23 cellular contexts compared by ENCODE assay signal in the genomic region with DNA sequence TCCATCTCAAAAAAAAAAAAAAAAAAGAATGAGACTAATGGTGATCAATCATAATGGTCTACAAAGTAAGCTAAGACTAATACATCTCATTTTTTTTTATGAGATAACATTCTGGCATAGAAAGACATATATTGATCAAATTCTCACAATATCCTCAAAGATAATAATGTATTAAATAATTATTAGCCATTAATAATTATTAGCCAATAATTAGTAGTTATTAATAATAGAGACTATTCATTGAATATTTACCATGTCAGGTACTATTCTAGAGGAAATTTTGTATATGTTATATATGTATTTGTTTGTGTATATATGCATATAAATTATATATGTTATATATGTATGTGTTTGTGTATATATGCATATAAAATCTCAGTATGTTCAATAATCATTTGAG.
DNase-seq lines count a peak whose midpoint lies in the region; ATAC-seq, FAIRE-seq and TF ChIP-seq lines count a peak whose summit lies in the region.
"Had no signal": no experiment of that assay in that cellular context is flagged by ENCODE, and none has a peak within 500 bp of the region (broad histone marks: within the 10 kb centered on the region; RNA-seq: fewer than 3 reads in every experiment).

No MANE protein-coding gene starts in this region.

- H3K36me3 ChIP-seq in HEK293 (ENCODE audit: control insufficient read depth in 2 of 2, insufficient read depth in 1 of 2, low read length in 2 of 2) (no peaks in the 10 kb centered on the region), K562 (ENCODE audit: control insufficient read depth, insufficient read depth, low read length) (no peaks in the 10 kb centered on the region)
- H3K36me3 ChIP-seq: BLaER1 treated with 17β-estradiol and CSF1 and Interleukin-3, amounts not matched to agents 10 nM and 100 nM had no signal

- in situ Hi-C loops in K562 (cut with MboI), result no loop called here

- no peaks in the 10 kb centered on the region for H3K9me3 ChIP-seq in HEK293 (ENCODE audit: control insufficient read depth, insufficient read depth, low read depth, low read length)
- no peaks in the 10 kb centered on the region for H3K9me3 ChIP-seq in K562 (replicated peaks; ENCODE audit: control insufficient read depth, insufficient read depth, low read depth, low read length)
- H3K9me3 ChIP-seq: BLaER1 treated with 17β-estradiol and CSF1 and Interleukin-3, amounts not matched to agents 10 nM and 100 nM; Caco-2 had no signal

- no peaks in the 10 kb centered on the region for H3K4me1 Mint-ChIP-seq in HFFc6 (ENCODE audit: low read depth)
- H3K4me1 Mint-ChIP-seq: B cell had no signal

- no peaks in the 10 kb centered on the region for H3K9me3 Mint-ChIP-seq in HFFc6
- H3K9me3 Mint-ChIP-seq: CD4-positive, alpha-beta T cell; CD8-positive, alpha-beta T cell had no signal

- H3K79me2 ChIP-seq in K562 (ENCODE audit: control insufficient read depth, insufficient read depth, low read length), result no peaks in the 10 kb centered on the region

- H3K27me3 Mint-ChIP-seq in HFFc6 (ENCODE audit: insufficient read depth), result no peaks in the 10 kb centered on the region; the same call in none of the 2 replicates
- H3K27me3 Mint-ChIP-seq: B cell; CD4-positive, alpha-beta T cell had no signal

- peak; percentile 78 for FAIRE-seq in A204.1 (lab: Jason Lieb, UNC)
- no peak for FAIRE-seq in K562 (lab: Jason Lieb, UNC)
- peak; percentile 76 for FAIRE-seq in frontal cortex (lab: Jason Lieb, UNC)
- FAIRE-seq: D721Med, GM12878, GM12892, GM18507, GM19239 had no signal

- no peaks in the 10 kb centered on the region for H3K4me1 ChIP-seq in HEK293 (ENCODE audit: control insufficient read depth, insufficient read depth, low read length)
- no peaks in the 10 kb centered on the region for H3K4me1 ChIP-seq in K562 (replicated peaks in 1 of 2; ENCODE audit: control insufficient read depth in 2 of 2, insufficient read depth in 2 of 2, low read length in 2 of 2)
- H3K4me1 ChIP-seq: Caco-2 had no signal

- BruUV-seq in K562 (replicated peaks; lab: Mats Ljungman, UMichigan), result no TSS peak

- no peaks in the 10 kb centered on the region for H3K9me1 ChIP-seq in K562 (ENCODE audit: control insufficient read depth, insufficient read depth, low read length)

- no peak overlapping the region for H2AFZ ChIP-seq in K562 (ENCODE audit: low read depth, low read length)

- no peaks in the 10 kb centered on the region for H4K20me1 ChIP-seq in K562 (replicated peaks; ENCODE audit: control insufficient read depth, insufficient read depth, low read length)
- H4K20me1 ChIP-seq: BLaER1 treated with 17β-estradiol and CSF1 and Interleukin-3, amounts not matched to agents 10 nM and 100 nM had no signal

- no peak for DNase-seq in K562 (ENCODE audit: extremely low read depth in 1 of 4, low spot score in 3 of 4)
- no peak for DNase-seq in frontal cortex (ENCODE audit: low spot score in 2 of 2)
- DNase-seq in NCI-H82 treated with DMSO at 0.1 percent for 48 hours (lab: John Stamatoyannopoulos, UW; ENCODE audit: unreplicated experiment), result no peak
- DNase-seq in kidney glomerular epithelial cell (lab: John Stamatoyannopoulos, UW), result no peak
- no peak for DNase-seq in HFFc6
- DNase-seq: ACHN; Caco-2; Calu3; CD4-positive, alpha-beta T cell; CD8-positive, alpha-beta T cell; DMS79 treated with DMSO at 0.1 percent for 48 hours had no signal

- ATAC-seq in K562 (no peak), GM21423 (IDR thresholded peaks at IDR 0.05; ENCODE audit: unreplicated experiment) (no peak)
- ATAC-seq: CD8-positive, alpha-beta T cell; GM12878 had no signal

- no peaks in the 10 kb centered on the region for H3K27me3 ChIP-seq in K562 (ENCODE audit: control insufficient read depth in 2 of 2, insufficient read depth in 2 of 2, low read length in 2 of 2)

- TF ChIP-seq EP300 in K562 (IDR thresholded peaks at IDR 0.05; ENCODE audit: low read length), result no peak

- no peak overlapping the region for H3K4me3 Mint-ChIP-seq in HFFc6
- H3K4me3 Mint-ChIP-seq: B cell; CD4-positive, alpha-beta T cell; CD8-positive, alpha-beta T cell had no signal

- TF ChIP-seq RAD21 in K562 (CRISPR knock-in tag; conservative IDR thresholded peaks at IDR 0.05 in 1 of 2, IDR thresholded peaks at IDR 0.05 in 1 of 2), result no peak

- TF ChIP-seq CTCF in HEK293 (tag by site-specific recombination; IDR thresholded peaks at IDR 0.05), result no peak
- no peak for TF ChIP-seq CTCF in K562 (IDR thresholded peaks at IDR 0.05 in 2 of 3, conservative IDR thresholded peaks at IDR 0.05 in 1 of 3; ENCODE audit: insufficient read depth in 2 of 3, low read depth in 1 of 3, low read length in 3 of 3)
- TF ChIP-seq CTCF in HFFc6 (IDR thresholded peaks at IDR 0.05), result no peak

- CTCF ChIA-PET in HEK293 (lab: Yijun Ruan, JAX) (interaction anchor here (0.7 to 2.5 kb wide), 2 partner anchors 12 to 228 kb away, joined by 4 to 17 read pairs; no protein-coding TSS in a partner anchor), K562 (lab: Yijun Ruan, JAX; ENCODE audit: low intra/inter-chr PET ratio) (no interaction called here)

- TF ChIP-seq POLR2A in K562 (conservative IDR thresholded peaks at IDR 0.05), result no peak

- H3K4me3 ChIP-seq in HEK293 (ENCODE audit: low read depth, low read length) (no peak overlapping the region), K562 (no peak overlapping the region)
- H3K4me3 ChIP-seq: BLaER1 treated with 17β-estradiol and CSF1 and Interleukin-3, amounts not matched to agents 10 nM and 100 nM; GM12878 had no signal

- H3K36me3 Mint-ChIP-seq in HFFc6 (ENCODE audit: low read depth), result no peaks in the 10 kb centered on the region
- H3K36me3 Mint-ChIP-seq: CD8-positive, alpha-beta T cell had no signal

- intact Hi-C loops in K562 (cut with micrococcal nuclease), result no loop called here

- H3K4me2 ChIP-seq in K562 (ENCODE audit: insufficient read depth, low read length), result no peak overlapping the region
- H3K4me2 ChIP-seq: BLaER1 treated with 17β-estradiol and CSF1 and Interleukin-3, amounts not matched to agents 10 nM and 100 nM had no signal

- H3K27ac Mint-ChIP-seq in HFFc6, result no peak overlapping the region
- H3K27ac Mint-ChIP-seq: B cell; CD4-positive, alpha-beta T cell; CD8-positive, alpha-beta T cell had no signal

- POLR2A ChIA-PET in HEK293 (lab: Yijun Ruan, JAX), result no interaction called here
- POLR2A ChIA-PET in K562 (lab: Yijun Ruan, JAX), result no interaction called here

- H3K27ac ChIP-seq in HEK293 (ENCODE audit: extremely low read depth, low read depth, low read length), result no peak overlapping the region
- H3K27ac ChIP-seq in K562 (ENCODE audit: extremely low read depth, low read depth, low read length), result no peak overlapping the region
- H3K27ac ChIP-seq: 22Rv1; BLaER1 treated with 17β-estradiol and CSF1 and Interleukin-3, amounts not matched to agents 10 nM and 100 nM; C4-2B had no signal

- H3K9ac ChIP-seq in K562 (ENCODE audit: insufficient read depth in 1 of 2, low read depth in 2 of 2, low read length in 2 of 2), result no peak overlapping the region
- H3K9ac ChIP-seq: BLaER1 treated with 17β-estradiol and CSF1 and Interleukin-3, amounts not matched to agents 10 nM and 100 nM had no signal

TF ChIP-seq in HEK293, 187 proteins besides CTCF, POLR2A, EP300 and RAD21:
- TF ChIP-seq KLF10 (tag by site-specific recombination; IDR thresholded peaks at IDR 0.05) (no peak), BCL11B (tag by site-specific recombination; IDR thresholded peaks at IDR 0.05; ENCODE audit: low read depth) (0 out of 2 replicates have a peak, but pooled peaks have one; percentile 18), ZNF157 (tag by site-specific recombination; IDR thresholded peaks at IDR 0.05) (no peak)
TF ChIP-seq in HEK293: peak in this region for 1.

TF ChIP-seq in K562, 482 proteins besides CTCF, POLR2A, EP300 and RAD21:
- TF ChIP-seq SIX5 (IDR thresholded peaks at IDR 0.05; ENCODE audit: borderline replicate concordance in 1 of 2, insufficient read depth in 1 of 2, low read depth in 1 of 2, low read length in 2 of 2), result no peak
- TF ChIP-seq ZNF134 (CRISPR knock-in tag; conservative IDR thresholded peaks at IDR 0.05), result no peak
- no peak for TF ChIP-seq SMARCC2 (IDR thresholded peaks at IDR 0.05; ENCODE audit: low read depth)
- peak; percentile 94 for TF ChIP-seq DACH1 (IDR thresholded peaks at IDR 0.05; ENCODE audit: partially characterized antibody)
